12 cellular contexts compared by ENCODE assay signal in genomic region chr3:46539443-46540005, GRCh38. TPM values are rescaled to one million over a fixed set of nuclear protein-coding genes. Genes with fewer than 3 reads are reported as not detected.
DNase-seq lines count a peak whose midpoint lies in the region; ATAC-seq and TF ChIP-seq lines count a peak whose summit lies in the region.
"Had no signal": no experiment of that assay in that cellular context is flagged by ENCODE, and none has a peak within 500 bp of the region (broad histone marks: within the 10 kb centered on the region; RNA-seq: fewer than 3 reads in every experiment).

No MANE protein-coding gene starts in this region.

- no peak overlapping the region for H3K4me3 Mint-ChIP-seq in chondrocyte (ENCODE audit: unreplicated experiment)

- intact Hi-C loops in left lung (cut with DNase I) = no loop called here

- ATAC-seq in GM21447 (IDR thresholded peaks at IDR 0.05; ENCODE audit: unreplicated experiment) (peak; percentile 1), left lung (no peak)

- no peak overlapping the region for H3K9ac ChIP-seq in skeletal muscle tissue (ENCODE audit: low read depth in 1 of 3, low read length in 3 of 3)

- peaks cover 40 to 44% (median 41%) of the 10 kb centered on the region in 3 donors for H3K36me3 ChIP-seq in skeletal muscle tissue (ENCODE audit: control insufficient read depth in 3 of 3, insufficient read depth in 3 of 3, low read length in 3 of 3)
- no peaks in the 10 kb centered on the region for H3K36me3 ChIP-seq in left lung
- H3K36me3 ChIP-seq: ascending aorta, thoracic aorta had no signal

- H3K27ac ChIP-seq in skeletal muscle tissue (ENCODE audit: low read depth, low read length) = peak overlapping the region; percentile 6
- H3K27ac ChIP-seq in left lung = peak overlapping the region in 1 of 2 donors; percentile 7
- H3K27ac ChIP-seq: ascending aorta, thoracic aorta had no signal

- TF ChIP-seq CTCF in NB4 (IDR thresholded peaks at IDR 0.05; ENCODE audit: low read depth, low read length) (no peak), chondrocyte (IDR thresholded peaks at IDR 0.05) (no peak), left lung (IDR thresholded peaks at IDR 0.05) (no peak)

- peaks cover 2% of the 10 kb centered on the region for H3K27me3 Mint-ChIP-seq in chondrocyte (ENCODE audit: low read depth)

- no peaks in the 10 kb centered on the region for H3K9me3 ChIP-seq in skeletal muscle tissue (ENCODE audit: control insufficient read depth in 3 of 3, low read length in 3 of 3)
- H3K9me3 ChIP-seq in left lung = no peaks in the 10 kb centered on the region
- H3K9me3 ChIP-seq: ascending aorta, thoracic aorta had no signal

- H3K4me1 ChIP-seq in skeletal muscle tissue (ENCODE audit: control insufficient read depth in 3 of 3, insufficient read depth in 3 of 3, low read length in 3 of 3) (peaks cover 15 to 37% (median 35%) of the 10 kb centered on the region in 3 donors), left lung (peaks cover 0 to 7% of the 10 kb centered on the region in 2 donors)
- H3K4me1 ChIP-seq: ascending aorta had no signal

- no peak for TF ChIP-seq POLR2A in NB4 (IDR thresholded peaks at IDR 0.05; ENCODE audit: extremely low read depth, insufficient read length)

- H3K4me3 ChIP-seq in NB4 (ENCODE audit: low read depth, low read length) = peak overlapping the region; percentile 50
- H3K4me3 ChIP-seq in skeletal muscle tissue (ENCODE audit: low read length in 3 of 3) = no peak overlapping the region
- H3K4me3 ChIP-seq in left lung = no peak overlapping the region
- H3K4me3 ChIP-seq: ascending aorta had no signal

- no peaks in the 10 kb centered on the region for H3K27me3 ChIP-seq in skeletal muscle tissue (ENCODE audit: control insufficient read depth in 3 of 3, insufficient read depth in 3 of 3, low read length in 3 of 3)
- H3K27me3 ChIP-seq in left lung = no peaks in the 10 kb centered on the region
- H3K27me3 ChIP-seq: ascending aorta had no signal

- peaks cover 20% of the 10 kb centered on the region for H3K4me1 Mint-ChIP-seq in chondrocyte (ENCODE audit: low read depth)

- no peak overlapping the region for H3K27ac Mint-ChIP-seq in chondrocyte (ENCODE audit: unreplicated experiment)

- H3K36me3 Mint-ChIP-seq in chondrocyte (ENCODE audit: low read depth) = no peaks in the 10 kb centered on the region

- H3K9me3 Mint-ChIP-seq in chondrocyte (ENCODE audit: low read depth) = no peaks in the 10 kb centered on the region

- no peak for DNase-seq in NB4 (ENCODE audit: low read depth)
- peak; percentile 25 for DNase-seq in chondrocyte (ENCODE audit: low spot score)
- DNase-seq in A172 (ENCODE audit: low spot score) = no peak
- no peak for DNase-seq in NCI-H526 (lab: John Stamatoyannopoulos, UW)
- no peak for DNase-seq in DMS153 (lab: John Stamatoyannopoulos, UW)
- no peak for DNase-seq in left lung
- DNase-seq: DMS79 treated with DMSO at 0.1 percent for 48 hours had no signal

RNA-seq across cellular contexts. Expression of gene LRRC2, which starts 26.6 kb away (rescaled TPM):
- total RNA-seq in chondrocyte = 0.46 to 2.2 TPM (median 1.9 TPM) in 3 replicates
- total RNA-seq in skeletal muscle tissue = 3.7 TPM
- total RNA-seq in A172 (2014; rRNA removed; shearing (Covaris generic)) = 0.07 TPM in 1 of 2 replicates, not detected in the other
- under 1 TPM; 0.45 to 0.47 TPM for total RNA-seq in left lung
- total RNA-seq: ascending aorta had no signal

RNA-seq across cellular contexts. Expression of gene RTP3, which starts 41.7 kb away (rescaled TPM):
- total RNA-seq in chondrocyte (not detected in 3 replicates), skeletal muscle tissue (under 0.01 TPM), left lung (not detected)
- not detected in 2 replicates for total RNA-seq in A172 (2014; rRNA removed; shearing (Covaris generic))
- total RNA-seq: ascending aorta, occipital lobe, thoracic aorta had no signal
